Comparison of ENCODE assay signal across 1 cellular context in genomic region chr6:87822011-87822410, GRCh38.
TF ChIP-seq lines count a peak whose summit lies in the region.

No MANE protein-coding gene starts in this region.

TF ChIP-seq in GM23338, 12 proteins besides CTCF, POLR2A, EP300 and RAD21:
- TF ChIP-seq ZNF462 (CRISPR knock-in tag; IDR thresholded peaks at IDR 0.05) = no peak
- no peak for TF ChIP-seq JUNB (IDR thresholded peaks at IDR 0.05; ENCODE audit: unreplicated experiment)
- TF ChIP-seq CREB1 (CRISPR knock-in tag; IDR thresholded peaks at IDR 0.05; ENCODE audit: low read depth) = no peak
- TF ChIP-seq POLR2AphosphoS5 (IDR thresholded peaks at IDR 0.05; ENCODE audit: low read depth) = no peak
TF ChIP-seq in GM23338: peak in this region for 0.
